ENCODE assay signal across 8 cellular contexts in the genomic region with DNA sequence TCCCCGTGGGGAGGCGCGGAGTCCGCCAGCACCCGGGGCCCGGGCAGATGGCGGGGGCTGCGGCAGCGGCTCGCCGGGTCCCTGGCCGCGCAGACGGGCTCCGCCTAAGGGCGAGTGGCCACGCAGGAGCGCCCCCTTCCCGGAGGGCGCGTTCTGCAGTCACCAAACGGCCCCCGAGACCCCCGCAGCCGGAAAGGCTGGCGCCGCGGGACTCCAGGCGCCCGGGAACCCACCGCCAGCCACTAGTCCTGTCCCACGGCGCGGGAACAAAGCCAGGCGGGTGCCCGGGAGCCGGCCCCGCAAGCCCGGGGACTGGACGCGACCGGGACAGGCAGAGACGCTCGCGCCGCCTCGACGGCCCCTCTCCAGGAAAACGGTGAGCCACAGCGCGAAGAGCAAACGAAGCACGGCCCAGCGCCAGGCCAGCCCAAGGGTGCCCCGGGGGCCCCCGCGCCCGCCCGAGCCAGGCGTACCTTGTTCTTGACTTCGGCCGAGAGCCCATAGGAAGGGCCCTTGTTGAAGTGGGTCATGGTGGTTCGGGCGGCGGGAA. TPM values are rescaled to one million over a fixed set of nuclear protein-coding genes. Genes with fewer than 3 reads are reported as not detected.
DNase-seq lines count a peak whose midpoint lies in the region; ATAC-seq and TF ChIP-seq lines count a peak whose summit lies in the region.

No MANE protein-coding gene starts in this region.

- H3K4me3 ChIP-seq in suprapubic skin: peak overlapping the region; percentile 67

- intact Hi-C loops in Calu3 (cut with micrococcal nuclease; ENCODE audit: unreplicated experiment): loop anchor here (5.0 kb wide), 1 partner anchor 64 kb away; no protein-coding TSS in a partner anchor

- no peaks in the 10 kb centered on the region for H3K9me3 Mint-ChIP-seq in Calu3 (ENCODE audit: low read depth, unreplicated experiment)
- no peaks in the 10 kb centered on the region for H3K9me3 Mint-ChIP-seq in T-cell
- H3K9me3 Mint-ChIP-seq in effector memory CD8-positive, alpha-beta T cell: no peaks in the 10 kb centered on the region

- H3K9me3 ChIP-seq in suprapubic skin: no peaks in the 10 kb centered on the region

- H3K4me1 ChIP-seq in suprapubic skin: peaks cover 66% of the 10 kb centered on the region

- H3K4me1 Mint-ChIP-seq in Calu3 (ENCODE audit: low read depth, unreplicated experiment): peaks cover 51% of the 10 kb centered on the region
- peaks cover 22 to 29% (median 24%) of the 10 kb centered on the region in 3 donors for H3K4me1 Mint-ChIP-seq in T-cell
- peaks cover 12 to 16% of the 10 kb centered on the region in 2 donors for H3K4me1 Mint-ChIP-seq in effector memory CD8-positive, alpha-beta T cell (ENCODE audit: low read depth in 2 of 2)

- CTCF ChIA-PET in Calu3 (lab: Charles Lee) (interaction anchor here (1.0 to 1.9 kb wide), 2 partner anchors 115 to 117 kb away, joined by 6 to 9 read pairs; no protein-coding TSS in a partner anchor), T-cell (lab: Charles Lee) (no interaction called here)

- peak; percentile 23 for ATAC-seq in GM19043 (IDR thresholded peaks at IDR 0.05; ENCODE audit: low read depth, unreplicated experiment)
- ATAC-seq in HG03280 (IDR thresholded peaks at IDR 0.05; ENCODE audit: unreplicated experiment): peak; percentile 33
- ATAC-seq in T-cell (replicated peaks in 1 of 4): peak; percentile 18 to 45 (median 35)
- ATAC-seq in effector memory CD8-positive, alpha-beta T cell (replicated peaks): peak; percentile 14
- ATAC-seq in GM21526 (IDR thresholded peaks at IDR 0.05; ENCODE audit: low FRiP score, unreplicated experiment): no peak

- 2% methylated on average over 9 of the region's 65 CpGs for WGBS in suprapubic skin

- peak overlapping the region; percentile 98 for H3K4me3 Mint-ChIP-seq in Calu3 (ENCODE audit: low read depth, unreplicated experiment)
- peak overlapping the region; percentile 26 to 88 (median 82) for H3K4me3 Mint-ChIP-seq in T-cell
- H3K4me3 Mint-ChIP-seq in effector memory CD8-positive, alpha-beta T cell: peak overlapping the region; percentile 63 to 72

- H3K27me3 ChIP-seq in suprapubic skin: no peaks in the 10 kb centered on the region

- peak; percentile 62 for TF ChIP-seq CTCF in Calu3 (IDR thresholded peaks at IDR 0.05; ENCODE audit: unreplicated experiment)
- TF ChIP-seq CTCF in suprapubic skin (IDR thresholded peaks at IDR 0.05): peak in 1 of 2 donors; percentile 34

- TF ChIP-seq POLR2A in suprapubic skin (IDR thresholded peaks at IDR 0.05): no peak

- peaks cover 49% of the 10 kb centered on the region for H3K36me3 Mint-ChIP-seq in Calu3 (ENCODE audit: insufficient read depth, unreplicated experiment)
- H3K36me3 Mint-ChIP-seq in T-cell: peaks cover 3% of the 10 kb centered on the region
- peaks cover 2% of the 10 kb centered on the region for H3K36me3 Mint-ChIP-seq in effector memory CD8-positive, alpha-beta T cell (ENCODE audit: insufficient read depth)

- peak; percentile 78 for DNase-seq in Calu3
- peak in 12 of 34 experiments; percentile 0 to 25 (median 3) for DNase-seq in T-cell
- DNase-seq in effector memory CD8-positive, alpha-beta T cell: peak in 1 of 3 experiments; percentile 1
- peak; percentile 61 for DNase-seq in medulla oblongata (ENCODE audit: extremely low spot score)
- peak in 1 of 2 donors; percentile 77 for DNase-seq in suprapubic skin (ENCODE audit: low spot score in 2 of 2)

- H3K27ac Mint-ChIP-seq in Calu3 (ENCODE audit: unreplicated experiment) (peak overlapping the region; percentile 85), T-cell (no peak overlapping the region)
- H3K27ac Mint-ChIP-seq in effector memory CD8-positive, alpha-beta T cell: no peak overlapping the region

- H3K27me3 Mint-ChIP-seq in Calu3 (ENCODE audit: unreplicated experiment) (no peaks in the 10 kb centered on the region), T-cell (peaks cover 12 to 47% of the 10 kb centered on the region in 2 donors)
- H3K27me3 Mint-ChIP-seq in effector memory CD8-positive, alpha-beta T cell: peaks cover 55 to 68% of the 10 kb centered on the region in 2 donors

- POLR2A ChIA-PET in T-cell (lab: Charles Lee): no interaction called here

- peak overlapping the region; percentile 97 for H3K27ac ChIP-seq in suprapubic skin

- no peaks in the 10 kb centered on the region for H3K36me3 ChIP-seq in suprapubic skin

- TF ChIP-seq EP300 in suprapubic skin (IDR thresholded peaks at IDR 0.05): no peak

- no TSS peak for BruUV-seq in Calu3 (replicated peaks; lab: Mats Ljungman, UMichigan)

RNA-seq across cellular contexts. Expression of a gene that starts 0.5 kb away (rescaled TPM):
- total RNA-seq in Calu3 (2022) (83.4 and 140 TPM in 2 replicates), T-cell (1 to 10 TPM; 2.0 to 7.3 (median 5.0) TPM), suprapubic skin (10 to 100 TPM; 52.3 to 73.7 (median 58.6) TPM)

Comparison
In these comparisons a context has a peak if more than half of its experiments do, and no peak if none do; other contexts are left out.
1. RNA of a gene that starts 0.5 kb away (total RNA-seq): 83.4 to 140 TPM in Calu3 and 52.3 to 73.7 TPM in suprapubic skin; 2.0 to 7.3 TPM in T-cell; every median in the first group is over 4 times any median in the second.
2. Peak in every context shown above with its lines, with median percentiles within 50 percentile points of each other: H3K4me3 Mint-ChIP-seq.